Comparison of ENCODE assay signal across 9 cellular contexts in genomic region chr5:72194846-72195245, GRCh38.
A peak's percentile ranks its signal among the peaks of the same experiment; 100 is the strongest.
DNase-seq lines count a peak whose midpoint lies in the region; ATAC-seq and TF ChIP-seq lines count a peak whose summit lies in the region.
"Had no signal": no experiment of that assay in that cellular context is flagged by ENCODE, and none has a peak within 500 bp of the region (broad histone marks: within the 10 kb centered on the region; RNA-seq: fewer than 3 reads in every experiment).

No MANE protein-coding gene starts in this region.

- H3K79me2 ChIP-seq in osteoblast (ENCODE audit: insufficient read depth, low read length): peaks cover 84% of the 10 kb centered on the region

- TF ChIP-seq CTCF in endothelial cell (IDR thresholded peaks at IDR 0.05; ENCODE audit: unreplicated experiment): no peak
- TF ChIP-seq CTCF in osteoblast (IDR thresholded peaks at IDR 0.05; ENCODE audit: extremely low read depth, low read depth, low read length): no peak
- no peak for TF ChIP-seq CTCF in foreskin keratinocyte (conservative IDR thresholded peaks at IDR 0.05)
- TF ChIP-seq CTCF in colonic mucosa (IDR thresholded peaks at IDR 0.05): no peak

- ATAC-seq in GM18519 (IDR thresholded peaks at IDR 0.05; ENCODE audit: low FRiP score, unreplicated experiment): peak; percentile 68
- peak; percentile 88 for ATAC-seq in GM21515 (IDR thresholded peaks at IDR 0.05; ENCODE audit: unreplicated experiment)
- peak; percentile 93 for ATAC-seq in HG03521 (IDR thresholded peaks at IDR 0.05; ENCODE audit: unreplicated experiment)
- ATAC-seq in foreskin keratinocyte: no peak

- H3K4me3 ChIP-seq in osteoblast (ENCODE audit: insufficient read depth, low read length): no peak overlapping the region
- H3K4me3 ChIP-seq in colonic mucosa: no peak overlapping the region

- no peak overlapping the region for H3K9ac ChIP-seq in colonic mucosa (ENCODE audit: low read depth in 2 of 2, low read length in 2 of 2)

- peaks cover 6% of the 10 kb centered on the region for H4K20me1 ChIP-seq in osteoblast (ENCODE audit: insufficient read depth, low read length)

- H3K9me3 ChIP-seq in osteoblast (ENCODE audit: low read depth, low read length) (no peaks in the 10 kb centered on the region), colonic mucosa (no peaks in the 10 kb centered on the region)

- H3K9me3 Mint-ChIP-seq in endothelial cell (ENCODE audit: unreplicated experiment): no peaks in the 10 kb centered on the region

- DNase-seq in endothelial cell (ENCODE audit: low spot score) (no peak), DMS53 treated with DMSO at 0.1 percent for 48 hours (lab: John Stamatoyannopoulos, UW; ENCODE audit: unreplicated experiment) (no peak), osteoblast (ENCODE audit: insufficient read length, low spot score, missing footprints) (no peak), foreskin keratinocyte (no peak), colonic mucosa (no peak)

- peak overlapping the region; percentile 63 for H3K4me3 Mint-ChIP-seq in endothelial cell (ENCODE audit: unreplicated experiment)
- H3K4me3 Mint-ChIP-seq: nephron had no signal

- H3K4me1 Mint-ChIP-seq in endothelial cell (ENCODE audit: unreplicated experiment): peaks cover 23% of the 10 kb centered on the region

- H2AFZ ChIP-seq in osteoblast (ENCODE audit: low read length): no peak overlapping the region

- no peak overlapping the region for H3K27ac Mint-ChIP-seq in endothelial cell (ENCODE audit: unreplicated experiment)
- H3K27ac Mint-ChIP-seq: nephron had no signal

- H3K4me2 ChIP-seq in osteoblast (ENCODE audit: insufficient read depth, low read length): no peak overlapping the region

- intact Hi-C loops in colonic mucosa (cut with DNase I): no loop called here

- no peak overlapping the region for H3K27ac ChIP-seq in osteoblast (ENCODE audit: low read depth, low read length)
- H3K27ac ChIP-seq in foreskin keratinocyte: no peak overlapping the region
- H3K27ac ChIP-seq in colonic mucosa: no peak overlapping the region

- H3K36me3 ChIP-seq in osteoblast (ENCODE audit: insufficient read depth, low read length): peaks cover 90% of the 10 kb centered on the region
- no peaks in the 10 kb centered on the region for H3K36me3 ChIP-seq in colonic mucosa

- H3K4me1 ChIP-seq in osteoblast (ENCODE audit: insufficient read depth, low read length): no peaks in the 10 kb centered on the region
- no peaks in the 10 kb centered on the region for H3K4me1 ChIP-seq in foreskin keratinocyte
- no peaks in the 10 kb centered on the region for H3K4me1 ChIP-seq in colonic mucosa

- H3K27me3 ChIP-seq in osteoblast (ENCODE audit: insufficient read depth, low read length) (no peaks in the 10 kb centered on the region), foreskin keratinocyte (no peaks in the 10 kb centered on the region), colonic mucosa (no peaks in the 10 kb centered on the region)

- H3K36me3 Mint-ChIP-seq in endothelial cell (ENCODE audit: low read depth, unreplicated experiment): peaks cover 85% of the 10 kb centered on the region

- peaks cover 5% of the 10 kb centered on the region for H3K27me3 Mint-ChIP-seq in endothelial cell (ENCODE audit: unreplicated experiment)
